17 cellular contexts compared by ENCODE assay signal in the genomic region with DNA sequence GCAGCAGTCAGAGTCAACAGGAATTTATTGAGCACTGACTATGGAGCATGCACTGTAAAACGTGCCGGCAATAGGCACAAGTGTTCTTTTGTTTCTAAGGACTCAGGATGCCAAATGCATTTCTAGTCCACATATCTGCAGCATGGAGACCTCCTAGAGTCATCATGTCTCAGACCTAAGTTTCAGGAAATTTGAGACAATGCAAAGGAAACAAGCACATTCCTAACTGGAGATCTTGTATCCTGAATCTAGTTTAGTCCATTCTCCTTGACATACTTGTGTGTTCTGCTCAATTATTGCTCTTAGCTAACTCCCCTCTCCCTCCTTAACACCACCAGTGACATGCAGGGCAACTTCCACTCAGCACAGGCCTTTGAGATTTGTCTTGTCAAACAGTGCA.
DNase-seq lines count a peak whose midpoint lies in the region; ATAC-seq, FAIRE-seq and TF ChIP-seq lines count a peak whose summit lies in the region.
"Had no signal": no experiment of that assay in that cellular context is flagged by ENCODE, and none has a peak within 500 bp of the region (broad histone marks: within the 10 kb centered on the region; RNA-seq: fewer than 3 reads in every experiment).

No MANE protein-coding gene starts in this region.

- H3K27me3 ChIP-seq in liver (ENCODE audit: control insufficient read depth in 4 of 4, insufficient read depth in 4 of 4, low read length in 3 of 4), result no peaks in the 10 kb centered on the region
- no peaks in the 10 kb centered on the region; a peak in 1 of 5 replicates for H3K27me3 ChIP-seq in HepG2 (ENCODE audit: control insufficient read depth in 1 of 2, insufficient read depth in 2 of 2, low read length in 2 of 2)
- no peaks in the 10 kb centered on the region for H3K27me3 ChIP-seq in heart left ventricle
- no peaks in the 10 kb centered on the region for H3K27me3 ChIP-seq in psoas muscle (ENCODE audit: insufficient read depth in 3 of 3, low read length in 2 of 3)
- H3K27me3 ChIP-seq: testis had no signal

- H2AFZ ChIP-seq in HepG2 (ENCODE audit: low read length), result no peak overlapping the region

- 76% methylated on average over 2 of the region's 2 CpGs for WGBS in liver
- 42% methylated on average over 2 of the region's 2 CpGs for WGBS in HepG2 (ENCODE audit: low lambda C conversion rate)
- WGBS in heart left ventricle, 4 donors, result 26 to 62% (median 51%) methylated on average over 2 of the region's 2 CpGs
- 33 to 54% (median 34%) methylated on average over 2 of the region's 2 CpGs for WGBS in psoas muscle, 3 donors

- no peak for TF ChIP-seq CTCF in liver (IDR thresholded peaks at IDR 0.05; ENCODE audit: low read depth, low read length, missing input control)
- no peak for TF ChIP-seq CTCF in HepG2 (CRISPR knock-in tag; IDR thresholded peaks at IDR 0.05)
- TF ChIP-seq CTCF in heart left ventricle (IDR thresholded peaks at IDR 0.05), result no peak
- TF ChIP-seq CTCF in psoas muscle (IDR thresholded peaks at IDR 0.05), result no peak
- TF ChIP-seq CTCF in GM10266 (IDR thresholded peaks at IDR 0.05; ENCODE audit: control insufficient read depth, insufficient read depth, low read depth, missing control alignments), result no peak

- TF ChIP-seq POLR2A in HepG2 (IDR thresholded peaks at IDR 0.05; ENCODE audit: insufficient read depth in 1 of 2, low read depth in 2 of 2, low read length in 2 of 2) (no peak), heart left ventricle (IDR thresholded peaks at IDR 0.05) (no peak)

- no peaks in the 10 kb centered on the region for H3K36me3 ChIP-seq in liver (ENCODE audit: control insufficient read depth in 4 of 4, insufficient read depth in 3 of 4, low read depth in 1 of 4, low read length in 3 of 4)
- H3K36me3 ChIP-seq in HepG2 (replicated peaks in 1 of 2; ENCODE audit: control insufficient read depth in 1 of 2, insufficient read depth in 2 of 2, low read length in 2 of 2), result no peaks in the 10 kb centered on the region
- no peaks in the 10 kb centered on the region for H3K36me3 ChIP-seq in heart left ventricle
- H3K36me3 ChIP-seq in psoas muscle (ENCODE audit: insufficient read depth in 1 of 2, low read depth in 1 of 2), result no peaks in the 10 kb centered on the region

- no peaks in the 10 kb centered on the region for H3K9me3 ChIP-seq in liver (ENCODE audit: control insufficient read depth in 4 of 4, low read length in 3 of 4)
- no peaks in the 10 kb centered on the region for H3K9me3 ChIP-seq in HepG2 (ENCODE audit: low read length)
- H3K9me3 ChIP-seq in heart left ventricle, result no peaks in the 10 kb centered on the region
- H3K9me3 ChIP-seq in psoas muscle, result no peaks in the 10 kb centered on the region
- H3K9me3 ChIP-seq: SK-N-SH, testis had no signal

- no peak for DNase-seq in HepG2 (ENCODE audit: low spot score)
- no peak for DNase-seq in heart left ventricle
- DNase-seq in psoas muscle, result no peak
- DNase-seq in GM10266 (ENCODE audit: extremely low spot score), result no peak
- DNase-seq in germinal center (ENCODE audit: low spot score), result no peak
- DNase-seq: 8988T; activated CD4-positive, alpha-beta T cell treated with anti-CD3 and anti-CD28 coated beads for 48 hours; activated naive CD4-positive, alpha-beta T cell treated with Interleukin-2 at 50 U/mL for 16 hours; KBM-7; NCI-H1092 treated with DMSO at 0.1 percent for 48 hours; NCI-H774; SK-N-SH had no signal

- no peaks in the 10 kb centered on the region for H4K20me1 ChIP-seq in HepG2 (ENCODE audit: insufficient read depth, low read length)

- TF ChIP-seq EP300 in HepG2 (IDR thresholded peaks at IDR 0.05; ENCODE audit: low read depth in 2 of 2, low read length in 2 of 2) (no peak), HepG2 (CRISPR knock-in tag; IDR thresholded peaks at IDR 0.05; ENCODE audit: borderline replicate concordance) (no peak)

- intact Hi-C loops in HepG2 (cut with micrococcal nuclease; ENCODE audit: unreplicated experiment) (no loop called here), heart left ventricle (cut with DNase I) (loop anchor here in 4 of 10 donors (5.0 to 10.0 kb wide), 5 partner anchors 71 to 174 kb away; a partner anchor contains a TSS), psoas muscle (cut with DNase I) (loop anchor here in 1 of 2 donors (5.0 to 10.0 kb wide), 2 partner anchors 169 to 456 kb away; a partner anchor contains a TSS)

- POLR2A ChIA-PET in HepG2 (lab: Yijun Ruan, JAX), result no interaction called here

- TF ChIP-seq RAD21 in liver (IDR thresholded peaks at IDR 0.05) (peak; percentile 30 to 33), HepG2 (CRISPR knock-in tag; IDR thresholded peaks at IDR 0.05) (no peak)

- no peak overlapping the region for H3K9ac ChIP-seq in liver (ENCODE audit: low read depth in 1 of 2, low read length in 2 of 2)
- H3K9ac ChIP-seq in HepG2 (ENCODE audit: insufficient read depth, low read depth, low read length), result no peak overlapping the region
- H3K9ac ChIP-seq: SK-N-SH had no signal

- no peak overlapping the region for H3K27ac ChIP-seq in liver (ENCODE audit: low read depth in 1 of 2, low read length in 2 of 2)
- no peak overlapping the region for H3K27ac ChIP-seq in HepG2 (ENCODE audit: extremely low read length, insufficient read depth, low read length)
- peak overlapping the region; percentile 18 to 78 (median 64) for H3K27ac ChIP-seq in heart left ventricle
- peak overlapping the region; percentile 77 for H3K27ac ChIP-seq in psoas muscle
- H3K27ac ChIP-seq: C4-2B had no signal

- no peak overlapping the region for H3K4me2 ChIP-seq in HepG2 (ENCODE audit: low read depth, low read length)
- H3K4me2 ChIP-seq: SK-N-SH had no signal

- peaks cover 0 to 2% (median 0%) of the 10 kb centered on the region in 4 donors for H3K4me1 ChIP-seq in liver (ENCODE audit: control insufficient read depth in 4 of 4, insufficient read depth in 4 of 4, low read length in 3 of 4)
- H3K4me1 ChIP-seq in HepG2 (ENCODE audit: insufficient read depth, low read length), result no peaks in the 10 kb centered on the region
- H3K4me1 ChIP-seq in heart left ventricle, result peaks cover 0 to 70% (median 29%) of the 10 kb centered on the region in 12 donors
- peaks cover 41% of the 10 kb centered on the region for H3K4me1 ChIP-seq in psoas muscle

- H3K4me3 ChIP-seq in liver (ENCODE audit: low read depth in 1 of 3, low read length in 3 of 3) (no peak overlapping the region), HepG2 (replicated peaks in 1 of 3; ENCODE audit: insufficient read depth in 1 of 3, low read depth in 2 of 3, low read length in 3 of 3) (no peak overlapping the region), heart left ventricle (no peak overlapping the region), psoas muscle (no peak overlapping the region)
- H3K4me3 ChIP-seq: testis had no signal

- BruUV-seq in HepG2 (replicated peaks; lab: Mats Ljungman, UMichigan), result no TSS peak

- CTCF ChIA-PET in HepG2 (lab: Yijun Ruan, JAX; ENCODE audit: low intra/inter-chr PET ratio, low total read pairs), result no interaction called here

- ATAC-seq in HepG2 (no peak), heart left ventricle (peak; percentile 17 to 66 (median 38)), psoas muscle (peak in 2 of 4 donors; percentile 7 to 17), GM21717 (IDR thresholded peaks at IDR 0.05; ENCODE audit: unreplicated experiment) (no peak), HG02571 (IDR thresholded peaks at IDR 0.05; ENCODE audit: unreplicated experiment) (no peak)

- in situ Hi-C loops in HepG2 (cut with HindIII; ENCODE audit: extremely low pct_ligation_motif_present, low pct_unique_long_range_greater_than_20kb), result no loop called here

- no peak for FAIRE-seq in HepG2 (lab: Jason Lieb, UNC)

- H3K79me2 ChIP-seq in HepG2 (ENCODE audit: insufficient read depth, low read length), result no peaks in the 10 kb centered on the region

TF ChIP-seq in liver, 16 proteins besides CTCF, POLR2A, EP300 and RAD21:
- TF ChIP-seq NR2F2 (IDR thresholded peaks at IDR 0.05) (peak; percentile 57), GABPA (IDR thresholded peaks at IDR 0.05 in 1 of 2, conservative IDR thresholded peaks at IDR 0.05 in 1 of 2) (no peak)

TF ChIP-seq in HepG2, 621 proteins besides CTCF, POLR2A, EP300 and RAD21:
- TF ChIP-seq ZNF747 (CRISPR knock-in tag; IDR thresholded peaks at IDR 0.05; ENCODE audit: borderline replicate concordance) (no peak), KMT2B (CRISPR knock-in tag; IDR thresholded peaks at IDR 0.05) (no peak), NCOR1 (IDR thresholded peaks at IDR 0.05; ENCODE audit: borderline replicate concordance, low read length) (no peak), ZNF557 (CRISPR knock-in tag; IDR thresholded peaks at IDR 0.05) (no peak), ZNF766 (CRISPR knock-in tag; IDR thresholded peaks at IDR 0.05; ENCODE audit: borderline replicate concordance) (no peak), BRD4 (CRISPR knock-in tag; IDR thresholded peaks at IDR 0.05) (no peak), ZNF768 (CRISPR knock-in tag; IDR thresholded peaks at IDR 0.05) (no peak), ZNF652 (CRISPR knock-in tag; IDR thresholded peaks at IDR 0.05; ENCODE audit: borderline replicate concordance, low read depth) (no peak)
- TF ChIP-seq, protein P1, sequence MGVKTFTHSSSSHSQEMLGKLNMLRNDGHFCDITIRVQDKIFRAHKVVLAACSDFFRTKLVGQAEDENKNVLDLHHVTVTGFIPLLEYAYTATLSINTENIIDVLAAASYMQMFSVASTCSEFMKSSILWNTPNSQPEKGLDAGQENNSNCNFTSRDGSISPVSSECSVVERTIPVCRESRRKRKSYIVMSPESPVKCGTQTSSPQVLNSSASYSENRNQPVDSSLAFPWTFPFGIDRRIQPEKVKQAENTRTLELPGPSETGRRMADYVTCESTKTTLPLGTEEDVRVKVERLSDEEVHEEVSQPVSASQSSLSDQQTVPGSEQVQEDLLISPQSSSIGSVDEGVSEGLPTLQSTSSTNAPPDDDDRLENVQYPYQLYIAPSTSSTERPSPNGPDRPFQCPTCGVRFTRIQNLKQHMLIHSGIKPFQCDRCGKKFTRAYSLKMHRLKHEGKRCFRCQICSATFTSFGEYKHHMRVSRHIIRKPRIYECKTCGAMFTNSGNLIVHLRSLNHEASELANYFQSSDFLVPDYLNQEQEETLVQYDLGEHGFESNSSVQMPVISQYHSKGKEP (CRISPR knock-in tag; IDR thresholded peaks at IDR 0.05), result no peak
TF ChIP-seq in HepG2: peak in this region for 0.

Comparison
In these comparisons a context has a peak if more than half of its experiments do, and no peak if none do; other contexts are left out.
1. H3K27ac ChIP-seq: peak in heart left ventricle (12 of 12) and psoas muscle (single experiment); none in liver (0 of 2) and HepG2 (single experiment).
2. ATAC-seq: peak in heart left ventricle (4 of 4); none in HepG2 (single experiment), GM21717 (single experiment) and HG02571 (single experiment).